ENCODE assay signal across 8 cellular contexts in the genomic region with DNA sequence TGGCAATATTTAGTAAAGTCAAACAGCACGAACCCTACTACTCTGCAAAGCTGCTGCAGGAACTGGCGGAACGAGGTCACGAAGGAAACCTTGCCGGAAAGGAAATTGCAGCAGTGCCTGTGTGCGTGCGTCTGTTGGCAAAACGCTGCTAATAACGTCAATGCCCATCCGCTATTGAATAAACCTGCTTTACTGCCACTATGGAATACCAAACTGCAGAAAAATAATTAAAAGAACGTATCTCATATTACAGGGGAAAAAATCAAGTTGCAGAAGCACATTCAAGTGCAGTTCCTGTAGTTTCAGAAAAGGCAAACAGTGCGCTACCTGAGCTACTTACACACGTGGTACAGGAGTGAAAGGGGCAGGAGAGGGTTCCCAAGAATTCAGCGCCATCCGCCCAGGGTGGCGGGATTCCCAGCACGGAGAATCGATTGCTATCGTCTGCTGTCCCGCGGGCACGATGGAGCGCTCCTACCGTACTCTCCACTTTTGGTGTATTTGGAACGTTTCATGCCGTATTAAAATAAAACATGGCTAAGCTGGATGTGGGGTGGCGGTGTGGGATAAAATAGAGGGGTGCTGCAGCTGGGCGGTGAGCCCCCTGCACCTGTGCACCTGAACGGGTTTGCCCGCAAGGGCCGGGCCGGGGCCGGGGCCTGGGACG.
A peak's percentile ranks its signal among the peaks of the same experiment; 100 is the strongest.
DNase-seq lines count a peak whose midpoint lies in the region; ATAC-seq and TF ChIP-seq lines count a peak whose summit lies in the region.

No MANE protein-coding gene starts in this region.

- peaks cover 8% of the 10 kb centered on the region for H3K36me3 ChIP-seq in GM06990 (ENCODE audit: control insufficient read depth, insufficient read depth, low read length)

- DNase-seq in GM06990 (ENCODE audit: extremely low read depth, insufficient read length) (no peak), MV-4-11 (lab: John Stamatoyannopoulos, UW) (peak; percentile 48), cerebellar cortex (ENCODE audit: low spot score) (peak; percentile 70), left kidney (ENCODE audit: low read depth, low spot score) (peak; percentile 65)
- peak; percentile 47 to 51 for DNase-seq in stimulated activated CD4-positive, alpha-beta T cell treated with anti-CD3 and anti-CD28 coated beads, Interleukin-2, amount 100 ng/mL, for 24 hours

- ATAC-seq in GM19324 (IDR thresholded peaks at IDR 0.05; ENCODE audit: low FRiP score, unreplicated experiment) (no peak), HG03520 (IDR thresholded peaks at IDR 0.05; ENCODE audit: unreplicated experiment) (no peak)

- no peaks in the 10 kb centered on the region for H3K27me3 ChIP-seq in GM06990 (replicated peaks; ENCODE audit: control insufficient read depth, insufficient read depth, low read length)

- TF ChIP-seq CTCF in GM06990 (IDR thresholded peaks at IDR 0.05; ENCODE audit: insufficient read depth, low read length, poor library complexity, severe bottlenecking) (no peak), VCaP (conservative IDR thresholded peaks at IDR 0.05) (no peak)

- H3K27ac ChIP-seq in VCaP = peak overlapping the region; percentile 98

- peak overlapping the region; percentile 97 for H3K4me3 ChIP-seq in GM06990 (replicated peaks; ENCODE audit: low read depth, low read length)
